In the genomic region with DNA sequence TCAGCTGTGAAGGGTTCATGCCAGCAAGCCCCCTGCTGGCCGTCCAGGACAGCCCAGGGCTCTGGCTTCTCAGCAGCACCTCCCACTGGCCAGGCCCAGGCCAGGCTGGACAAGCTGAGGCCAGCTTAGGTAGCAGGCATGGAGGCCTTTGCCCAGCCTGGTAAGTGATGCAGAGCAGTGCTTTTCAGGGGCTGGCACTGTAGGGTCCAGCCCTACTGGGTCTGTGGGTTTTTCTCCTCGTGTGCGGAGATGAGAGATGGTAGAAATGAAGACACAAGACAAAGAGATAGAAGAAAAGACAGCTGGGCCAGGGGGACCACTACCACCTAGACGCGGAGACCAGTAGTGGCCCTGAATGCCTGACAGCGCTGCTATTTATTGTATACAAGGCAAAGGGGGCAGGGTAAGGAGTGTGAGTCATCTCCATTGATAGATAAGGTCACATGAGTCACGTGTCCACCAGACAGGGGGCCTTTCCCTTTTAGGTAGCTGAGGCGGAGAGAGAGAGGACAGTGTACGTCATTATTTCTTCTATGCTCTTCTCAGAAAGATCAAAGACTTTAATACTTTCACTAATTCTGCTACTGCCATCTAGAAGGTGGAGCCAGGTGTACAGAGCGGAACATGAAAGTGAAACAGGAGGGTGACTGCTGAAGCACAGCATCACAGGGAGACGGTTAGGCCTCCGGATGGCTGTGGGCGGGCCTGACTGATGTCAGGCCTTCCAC, we compare ENCODE assay signal across 1 cellular context.
A peak's percentile ranks its signal among the peaks of the same experiment; 100 is the strongest.
TF ChIP-seq lines count a peak whose summit lies in the region.

No MANE protein-coding gene starts in this region.

TF ChIP-seq in HepG2, 621 proteins besides CTCF, POLR2A, EP300 and RAD21:
- TF ChIP-seq, protein P1, sequence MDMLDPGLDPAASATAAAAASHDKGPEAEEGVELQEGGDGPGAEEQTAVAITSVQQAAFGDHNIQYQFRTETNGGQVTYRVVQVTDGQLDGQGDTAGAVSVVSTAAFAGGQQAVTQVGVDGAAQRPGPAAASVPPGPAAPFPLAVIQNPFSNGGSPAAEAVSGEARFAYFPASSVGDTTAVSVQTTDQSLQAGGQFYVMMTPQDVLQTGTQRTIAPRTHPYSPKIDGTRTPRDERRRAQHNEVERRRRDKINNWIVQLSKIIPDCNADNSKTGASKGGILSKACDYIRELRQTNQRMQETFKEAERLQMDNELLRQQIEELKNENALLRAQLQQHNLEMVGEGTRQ (IDR thresholded peaks at IDR 0.05; ENCODE audit: low read depth, low read length): 0 out of 2 replicates have a peak, but pooled peaks have one; percentile 8
- TF ChIP-seq, protein P1 (CRISPR knock-in tag; IDR thresholded peaks at IDR 0.05; ENCODE audit: borderline replicate concordance): peak; percentile 31; the same call in 1 of the 2 replicates
- TF ChIP-seq KAT8 (CRISPR knock-in tag; IDR thresholded peaks at IDR 0.05) (0 out of 2 replicates have a peak, but pooled peaks have one; percentile 1), FOSL2 (CRISPR knock-in tag; IDR thresholded peaks at IDR 0.05) (peak; percentile 89), STAG1 (CRISPR knock-in tag; IDR thresholded peaks at IDR 0.05) (peak; percentile 40), ZNF644 (CRISPR knock-in tag; IDR thresholded peaks at IDR 0.05; ENCODE audit: low read depth) (peak; percentile 50; the same call in 1 of the 2 replicates), SMC3 (IDR thresholded peaks at IDR 0.05; ENCODE audit: low read length) (0 out of 2 replicates have a peak, but pooled peaks have one; percentile 1)
- TF ChIP-seq, protein P2, sequence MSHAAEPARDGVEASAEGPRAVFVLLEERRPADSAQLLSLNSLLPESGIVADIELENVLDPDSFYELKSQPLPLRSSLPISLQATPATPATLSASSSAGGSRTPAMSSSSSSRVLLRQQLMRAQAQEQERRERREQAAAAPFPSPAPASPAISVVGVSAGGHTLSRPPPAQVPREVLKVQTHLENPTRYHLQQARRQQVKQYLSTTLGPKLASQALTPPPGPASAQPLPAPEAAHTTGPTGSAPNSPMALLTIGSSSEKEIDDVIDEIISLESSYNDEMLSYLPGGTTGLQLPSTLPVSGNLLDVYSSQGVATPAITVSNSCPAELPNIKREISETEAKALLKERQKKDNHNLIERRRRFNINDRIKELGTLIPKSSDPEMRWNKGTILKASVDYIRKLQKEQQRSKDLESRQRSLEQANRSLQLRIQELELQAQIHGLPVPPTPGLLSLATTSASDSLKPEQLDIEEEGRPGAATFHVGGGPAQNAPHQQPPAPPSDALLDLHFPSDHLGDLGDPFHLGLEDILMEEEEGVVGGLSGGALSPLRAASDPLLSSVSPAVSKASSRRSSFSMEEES (CRISPR knock-in tag; IDR thresholded peaks at IDR 0.05): 0 out of 2 replicates have a peak, but pooled peaks have one; percentile 30
- TF ChIP-seq, protein P3, sequence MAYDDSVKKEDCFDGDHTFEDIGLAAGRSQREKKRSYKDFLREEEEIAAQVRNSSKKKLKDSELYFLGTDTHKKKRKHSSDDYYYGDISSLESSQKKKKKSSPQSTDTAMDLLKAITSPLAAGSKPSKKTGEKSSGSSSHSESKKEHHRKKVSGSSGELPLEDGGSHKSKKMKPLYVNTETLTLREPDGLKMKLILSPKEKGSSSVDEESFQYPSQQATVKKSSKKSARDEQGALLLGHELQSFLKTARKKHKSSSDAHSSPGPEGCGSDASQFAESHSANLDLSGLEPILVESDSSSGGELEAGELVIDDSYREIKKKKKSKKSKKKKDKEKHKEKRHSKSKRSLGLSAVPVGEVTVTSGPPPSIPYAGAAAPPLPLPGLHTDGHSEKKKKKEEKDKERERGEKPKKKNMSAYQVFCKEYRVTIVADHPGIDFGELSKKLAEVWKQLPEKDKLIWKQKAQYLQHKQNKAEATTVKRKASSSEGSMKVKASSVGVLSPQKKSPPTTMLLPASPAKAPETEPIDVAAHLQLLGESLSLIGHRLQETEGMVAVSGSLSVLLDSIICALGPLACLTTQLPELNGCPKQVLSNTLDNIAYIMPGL (CRISPR knock-in tag; IDR thresholded peaks at IDR 0.05; ENCODE audit: borderline replicate concordance in 1 of 2, low read depth in 1 of 2): peak in 1 of 2 experiments; percentile 61; a peak in 1 of 4 replicates
